In genomic region chr7:74454059-74454947, GRCh38 we compare ENCODE assay signal across 8 cellular contexts. TPM values are rescaled to one million over a fixed set of nuclear protein-coding genes. Genes with fewer than 3 reads are reported as not detected.
DNase-seq lines count a peak whose midpoint lies in the region; ATAC-seq, FAIRE-seq and TF ChIP-seq lines count a peak whose summit lies in the region.

No MANE protein-coding gene starts in this region.

- FAIRE-seq in endothelial cell of umbilical vein (lab: Jason Lieb, UNC) (no peak), GM12891 (lab: Jason Lieb, UNC) (no peak)

- peak overlapping the region; percentile 17 for H3K4me2 ChIP-seq in endothelial cell of umbilical vein (ENCODE audit: insufficient read depth, low read length)

- H4K20me1 ChIP-seq in endothelial cell of umbilical vein (replicated peaks; ENCODE audit: control insufficient read depth, extremely low read depth, insufficient read depth, low read length) = no peaks in the 10 kb centered on the region

- TF ChIP-seq CTCF in endothelial cell of umbilical vein (IDR thresholded peaks at IDR 0.05; ENCODE audit: extremely low read depth in 1 of 2, insufficient read depth in 1 of 2, low read depth in 1 of 2, low read length in 2 of 2) = no peak

- no peak for ATAC-seq in natural killer cell treated with Interleukin-12 subunit alpha and Interleukin-12 subunit beta and Interleukin-15 and Interleukin-18, amount 100 ng/mL, for 72 hours
- no peak for ATAC-seq in HG02852 (IDR thresholded peaks at IDR 0.05; ENCODE audit: unreplicated experiment)

- peak overlapping the region; percentile 86 for H3K9ac ChIP-seq in SK-N-MC (ENCODE audit: insufficient read length)
- peak overlapping the region; percentile 11 for H3K9ac ChIP-seq in endothelial cell of umbilical vein (replicated peaks; ENCODE audit: extremely low read depth, insufficient read depth, low read length)

- H3K9me3 ChIP-seq in SK-N-MC (ENCODE audit: low read depth, low read length) (no peaks in the 10 kb centered on the region), endothelial cell of umbilical vein (replicated peaks; ENCODE audit: control insufficient read depth, insufficient read depth, low read length) (no peaks in the 10 kb centered on the region)

- dilution Hi-C loops in endothelial cell of umbilical vein (cut with MboI; ENCODE audit: extremely low pct_ligation_motif_present, low sequenced_read_pairs) = no loop called here

- peak overlapping the region; percentile 49 for H3K27ac ChIP-seq in SK-N-MC
- no peak overlapping the region for H3K27ac ChIP-seq in endothelial cell of umbilical vein (ENCODE audit: insufficient read depth, low read depth, low read length)

- H3K27me3 ChIP-seq in endothelial cell of umbilical vein (ENCODE audit: control insufficient read depth in 2 of 2, insufficient read depth in 2 of 2, low read length in 2 of 2) = no peaks in the 10 kb centered on the region

- peaks cover 8% of the 10 kb centered on the region for H3K79me2 ChIP-seq in endothelial cell of umbilical vein (ENCODE audit: control insufficient read depth, insufficient read depth, low read length)

- DNase-seq in GM03348 (ENCODE audit: low spot score) = peak; percentile 36
- no peak for DNase-seq in SK-N-MC (ENCODE audit: low read depth, low spot score)
- no peak for DNase-seq in endothelial cell of umbilical vein (ENCODE audit: low read depth, low spot score)
- DNase-seq in natural killer cell treated with Interleukin-12 subunit alpha and Interleukin-12 subunit beta and Interleukin-15 and Interleukin-18, amount 100 ng/mL, for 72 hours (ENCODE audit: low spot score) = peak; percentile 57
- no peak for DNase-seq in GM12891 (ENCODE audit: insufficient read length, low spot score)
- no peak for DNase-seq in NCI-H2029 treated with DMSO at 0.1 percent for 48 hours (lab: John Stamatoyannopoulos, UW)
- DNase-seq in inferior parietal cortex (ENCODE audit: extremely low spot score) = no peak

- no peak overlapping the region for H3K27ac Mint-ChIP-seq in natural killer cell treated with Interleukin-12 subunit alpha and Interleukin-12 subunit beta and Interleukin-15 and Interleukin-18, amount 100 ng/mL, for 72 hours

- no peak for TF ChIP-seq POLR2A in endothelial cell of umbilical vein (IDR thresholded peaks at IDR 0.05; ENCODE audit: low read depth, low read length)
- TF ChIP-seq POLR2A in GM12891 (IDR thresholded peaks at IDR 0.05; ENCODE audit: low read depth, low read length) = no peak

- H3K4me3 ChIP-seq in SK-N-MC = peak overlapping the region; percentile 88
- peak overlapping the region; percentile 29 to 76 (median 39) for H3K4me3 ChIP-seq in endothelial cell of umbilical vein (replicated peaks in 1 of 3; ENCODE audit: insufficient read depth in 1 of 3, low read depth in 1 of 3, low read length in 3 of 3)

- H3K4me1 Mint-ChIP-seq in natural killer cell treated with Interleukin-12 subunit alpha and Interleukin-12 subunit beta and Interleukin-15 and Interleukin-18, amount 100 ng/mL, for 72 hours (ENCODE audit: low read depth in 2 of 2) = peaks cover 0 to 9% of the 10 kb centered on the region in 2 donors

- BruUV-seq in endothelial cell of umbilical vein (replicated peaks; lab: Mats Ljungman, UMichigan) = no TSS peak

- no peaks in the 10 kb centered on the region for H3K9me1 ChIP-seq in endothelial cell of umbilical vein (replicated peaks; ENCODE audit: control insufficient read depth, extremely low read depth, insufficient read depth, low read length)

- H3K4me1 ChIP-seq in endothelial cell of umbilical vein (ENCODE audit: control insufficient read depth, extremely low read depth, insufficient read depth, low read length) = peaks cover 9% of the 10 kb centered on the region

- no peaks in the 10 kb centered on the region for H3K36me3 ChIP-seq in SK-N-MC (ENCODE audit: insufficient read depth, low read length)
- H3K36me3 ChIP-seq in endothelial cell of umbilical vein (ENCODE audit: control insufficient read depth in 2 of 2, extremely low read depth in 1 of 2, insufficient read depth in 2 of 2, low read length in 2 of 2) = no peaks in the 10 kb centered on the region

- no peaks in the 10 kb centered on the region for H3K9me3 Mint-ChIP-seq in natural killer cell treated with Interleukin-12 subunit alpha and Interleukin-12 subunit beta and Interleukin-15 and Interleukin-18, amount 100 ng/mL, for 72 hours

- no peaks in the 10 kb centered on the region for H3K36me3 Mint-ChIP-seq in natural killer cell treated with Interleukin-12 subunit alpha and Interleukin-12 subunit beta and Interleukin-15 and Interleukin-18, amount 100 ng/mL, for 72 hours

- intact Hi-C loops in endothelial cell of umbilical vein (cut with micrococcal nuclease) = loop anchor here (10.0 kb wide), 1 partner anchor 200 kb away; the partner anchor contains the start of gene GTF2I

- H3K27me3 Mint-ChIP-seq in natural killer cell treated with Interleukin-12 subunit alpha and Interleukin-12 subunit beta and Interleukin-15 and Interleukin-18, amount 100 ng/mL, for 72 hours = peaks cover 15 to 20% of the 10 kb centered on the region in 2 donors

- no peak overlapping the region for H2AFZ ChIP-seq in endothelial cell of umbilical vein (ENCODE audit: low read depth, low read length)

- no peak overlapping the region for H3K4me3 Mint-ChIP-seq in natural killer cell treated with Interleukin-12 subunit alpha and Interleukin-12 subunit beta and Interleukin-15 and Interleukin-18, amount 100 ng/mL, for 72 hours

- POLR2A ChIA-PET in endothelial cell of umbilical vein (lab: Charles Lee) = no interaction called here

- CTCF ChIA-PET in endothelial cell of umbilical vein (lab: Charles Lee) = no interaction called here

TF ChIP-seq in endothelial cell of umbilical vein, 7 proteins besides CTCF, POLR2A, EP300 and RAD21:
- TF ChIP-seq GATA2 (IDR thresholded peaks at IDR 0.05; ENCODE audit: insufficient read depth, insufficient read length, low read depth, low read length) (no peak), MYC (IDR thresholded peaks at IDR 0.05; ENCODE audit: low read depth, low read length) (no peak), JUN (IDR thresholded peaks at IDR 0.05; ENCODE audit: borderline replicate concordance, insufficient read depth, insufficient read length, low read depth) (no peak), EZH2 (IDR thresholded peaks at IDR 0.05; ENCODE audit: borderline replicate concordance, low read depth, low read length, severe bottlenecking) (no peak), FOS (IDR thresholded peaks at IDR 0.05; ENCODE audit: borderline replicate concordance, insufficient read depth, low read length) (no peak)

TF ChIP-seq in GM12891, 5 proteins besides CTCF, POLR2A, EP300 and RAD21:
- TF ChIP-seq PAX5 (IDR thresholded peaks at IDR 0.05; ENCODE audit: insufficient read depth, low read length, severe bottlenecking) = no peak
- TF ChIP-seq SPI1 (IDR thresholded peaks at IDR 0.05; ENCODE audit: low read depth, low read length) = no peak
- TF ChIP-seq TAF1 (IDR thresholded peaks at IDR 0.05; ENCODE audit: low read depth, low read length) = no peak
- TF ChIP-seq POU2F2 (IDR thresholded peaks at IDR 0.05; ENCODE audit: low read depth, low read length) = no peak
- no peak for TF ChIP-seq POLR2AphosphoS5 (IDR thresholded peaks at IDR 0.05; ENCODE audit: low read depth, low read length)
TF ChIP-seq in GM12891: peak in this region for 0.

RNA-seq across cellular contexts. Expression of gene GTF2IRD1, which starts 0.6 kb away (rescaled TPM):
- total RNA-seq in endothelial cell of umbilical vein = 24.2 and 24.7 TPM in 2 replicates
- polyA plus RNA-seq in endothelial cell of umbilical vein = 14.0 and 14.2 TPM in 2 replicates
- 16.7 and 18.1 TPM in 2 replicates for polyA plus RNA-seq in endothelial cell of umbilical vein (2011; cell fraction: cytosol; rRNA removed)
- polyA plus RNA-seq in endothelial cell of umbilical vein (2011; cell fraction: nucleus; rRNA removed) = 24.0 and 31.5 TPM in 2 replicates
- 18.6 and 26.7 TPM in 2 replicates for polyA plus RNA-seq in endothelial cell of umbilical vein (2012)
- 15.7 and 18.3 TPM in 2 replicates for polyA minus RNA-seq in endothelial cell of umbilical vein
- polyA minus RNA-seq in endothelial cell of umbilical vein (2011; cell fraction: cytosol; rRNA and poly(A)+ RNA removed) = 38.5 TPM
- polyA minus RNA-seq in endothelial cell of umbilical vein (2011; cell fraction: nucleus; rRNA and poly(A)+ RNA removed) = 12.3 and 16.7 TPM in 2 replicates
- not detected for total RNA-seq in natural killer cell treated with Interleukin-12 subunit alpha and Interleukin-12 subunit beta and Interleukin-15 and Interleukin-18, amount 100 ng/mL, for 72 hours
- 4.8 TPM for polyA plus RNA-seq in GM12891 (2012; ENCODE audit: low read depth, missing spikeins)

Comparison
In these comparisons a context has a peak if more than half of its experiments do, and no peak if none do; other contexts are left out.
1. DNase-seq: peak in GM03348 (single experiment) and natural killer cell treated with Interleukin-12 subunit alpha and Interleukin-12 subunit beta and Interleukin-15 and Interleukin-18, amount 100 ng/mL, for 72 hours (single experiment); none in SK-N-MC (single experiment), endothelial cell of umbilical vein (single experiment), GM12891 (single experiment), NCI-H2029 treated with DMSO at 0.1 percent for 48 hours (single experiment) and inferior parietal cortex (single experiment).
2. RNA of gene GTF2IRD1, which starts 0.6 kb away (total RNA-seq): 24.2 to 24.7 TPM in endothelial cell of umbilical vein; not detected in natural killer cell treated with Interleukin-12 subunit alpha and Interleukin-12 subunit beta and Interleukin-15 and Interleukin-18, amount 100 ng/mL, for 72 hours; every median in the first group is over 10 times any median in the second.